1 cellular context compared by ENCODE assay signal in the genomic region with DNA sequence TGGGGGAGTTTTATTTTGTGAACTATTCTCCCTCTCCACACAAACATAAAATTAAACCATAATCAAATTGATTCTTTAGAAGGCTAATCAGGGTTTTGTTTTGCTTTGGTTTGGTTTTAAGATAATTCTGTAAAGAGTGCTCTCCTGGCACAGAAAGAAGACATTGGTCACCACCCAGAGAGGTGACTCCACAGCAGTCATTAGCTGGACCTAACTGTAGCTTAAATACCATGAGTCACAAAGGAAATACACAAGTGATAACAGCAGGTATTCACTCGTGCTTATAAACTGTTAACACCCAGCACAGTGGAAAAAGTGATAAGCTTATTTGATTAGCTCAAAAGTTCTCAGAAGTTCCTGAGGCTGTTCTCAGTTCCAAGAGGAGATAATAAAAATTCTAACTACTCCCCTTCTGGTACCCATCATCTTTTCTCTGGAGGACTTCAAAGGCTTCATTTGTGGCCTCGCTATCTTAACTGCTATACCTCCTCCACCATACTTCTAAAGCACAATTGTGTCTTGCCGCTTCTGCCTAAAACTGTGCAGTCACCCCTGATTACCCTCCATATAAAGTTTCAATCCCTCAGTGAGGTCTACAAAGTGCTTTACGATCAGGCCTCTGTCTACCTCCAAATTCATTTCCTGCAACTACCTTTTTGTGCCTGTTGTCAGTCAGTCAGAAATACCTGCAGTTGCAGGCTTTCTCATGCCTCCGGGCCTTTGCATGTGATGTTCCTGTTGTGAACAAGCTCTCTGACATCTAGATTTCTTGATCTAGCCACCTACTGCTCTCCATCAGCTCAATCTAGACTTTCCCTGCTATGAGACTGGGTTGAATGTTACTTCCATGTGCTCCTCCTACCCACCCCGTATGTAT.
A peak's percentile ranks its signal among the peaks of the same experiment; 100 is the strongest.
TF ChIP-seq lines count a peak whose summit lies in the region.

No MANE protein-coding gene starts in this region.

TF ChIP-seq in K562, 482 proteins besides CTCF, POLR2A, EP300 and RAD21 (continued from another document and continues in another):
- TF ChIP-seq CHD4 (IDR thresholded peaks at IDR 0.05; ENCODE audit: insufficient read depth, insufficient replicate concordance, low read depth, low read length, poor library complexity, severe bottlenecking), result no peak
- TF ChIP-seq ZNF696 (CRISPR knock-in tag; conservative IDR thresholded peaks at IDR 0.05), result no peak
- no peak for TF ChIP-seq SMC3 (conservative IDR thresholded peaks at IDR 0.05; ENCODE audit: insufficient read depth, low read depth, low read length)
- no peak for TF ChIP-seq MAZ (CRISPR knock-in tag; conservative IDR thresholded peaks at IDR 0.05 in 1 of 2, IDR thresholded peaks at IDR 0.05 in 1 of 2)
- TF ChIP-seq ZC3H8 (IDR thresholded peaks at IDR 0.05), result no peak
- TF ChIP-seq NR4A1 (CRISPR knock-in tag; IDR thresholded peaks at IDR 0.05), result no peak
- TF ChIP-seq NR4A1 (tag; IDR thresholded peaks at IDR 0.05), result no peak
- peak; percentile 97 for TF ChIP-seq SOX6 (IDR thresholded peaks at IDR 0.05)
- TF ChIP-seq CAMTA2 (CRISPR knock-in tag; conservative IDR thresholded peaks at IDR 0.05), result no peak
- TF ChIP-seq KDM5B (IDR thresholded peaks at IDR 0.05; ENCODE audit: insufficient replicate concordance, low read depth, low read length), result no peak
- no peak for TF ChIP-seq SETDB1 (IDR thresholded peaks at IDR 0.05; ENCODE audit: low read length)
- TF ChIP-seq HDAC1 (IDR thresholded peaks at IDR 0.05), result peak; percentile 12 to 48; a peak in 2 of 4 replicates
- TF ChIP-seq MGA (IDR thresholded peaks at IDR 0.05), result no peak
- TF ChIP-seq PHB (CRISPR knock-in tag; IDR thresholded peaks at IDR 0.05), result no peak
- TF ChIP-seq ZNF668 (CRISPR knock-in tag; IDR thresholded peaks at IDR 0.05), result no peak
- no peak for TF ChIP-seq PCBP2 (IDR thresholded peaks at IDR 0.05; ENCODE audit: low read depth, low read length, poor library complexity, severe bottlenecking)
- 0 out of 2 replicates have a peak, but pooled peaks have one; percentile 7 for TF ChIP-seq ESRRA (IDR thresholded peaks at IDR 0.05; ENCODE audit: borderline replicate concordance, low read depth)
- TF ChIP-seq ZNF143 (CRISPR knock-in tag; IDR thresholded peaks at IDR 0.05), result no peak
- no peak for TF ChIP-seq ZNF511 (CRISPR knock-in tag; IDR thresholded peaks at IDR 0.05)
- TF ChIP-seq, protein P1, sequence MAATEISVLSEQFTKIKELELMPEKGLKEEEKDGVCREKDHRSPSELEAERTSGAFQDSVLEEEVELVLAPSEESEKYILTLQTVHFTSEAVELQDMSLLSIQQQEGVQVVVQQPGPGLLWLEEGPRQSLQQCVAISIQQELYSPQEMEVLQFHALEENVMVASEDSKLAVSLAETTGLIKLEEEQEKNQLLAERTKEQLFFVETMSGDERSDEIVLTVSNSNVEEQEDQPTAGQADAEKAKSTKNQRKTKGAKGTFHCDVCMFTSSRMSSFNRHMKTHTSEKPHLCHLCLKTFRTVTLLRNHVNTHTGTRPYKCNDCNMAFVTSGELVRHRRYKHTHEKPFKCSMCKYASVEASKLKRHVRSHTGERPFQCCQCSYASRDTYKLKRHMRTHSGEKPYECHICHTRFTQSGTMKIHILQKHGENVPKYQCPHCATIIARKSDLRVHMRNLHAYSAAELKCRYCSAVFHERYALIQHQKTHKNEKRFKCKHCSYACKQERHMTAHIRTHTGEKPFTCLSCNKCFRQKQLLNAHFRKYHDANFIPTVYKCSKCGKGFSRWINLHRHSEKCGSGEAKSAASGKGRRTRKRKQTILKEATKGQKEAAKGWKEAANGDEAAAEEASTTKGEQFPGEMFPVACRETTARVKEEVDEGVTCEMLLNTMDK (IDR thresholded peaks at IDR 0.05; ENCODE audit: borderline replicate concordance, insufficient read depth, low read depth, low read length, poor library complexity, severe bottlenecking), result no peak
- TF ChIP-seq ZNF699 (CRISPR knock-in tag; IDR thresholded peaks at IDR 0.05; ENCODE audit: insufficient replicate concordance), result no peak
- no peak for TF ChIP-seq HMG20B (CRISPR knock-in tag; IDR thresholded peaks at IDR 0.05)
- TF ChIP-seq ATF1 (CRISPR knock-in tag; IDR thresholded peaks at IDR 0.05), result no peak
- TF ChIP-seq ATF1 (tag; IDR thresholded peaks at IDR 0.05), result no peak
- no peak for TF ChIP-seq TBP (optimal IDR thresholded peaks at IDR 0.05; ENCODE audit: low read depth, low read length)
- no peak for TF ChIP-seq BCLAF1 (IDR thresholded peaks at IDR 0.05; ENCODE audit: borderline replicate concordance in 1 of 2, control insufficient read depth in 1 of 2, low read depth in 2 of 2, low read length in 1 of 2)
- TF ChIP-seq NFE2L1 (tag; IDR thresholded peaks at IDR 0.05; ENCODE audit: borderline replicate concordance, low read depth), result no peak
- no peak for TF ChIP-seq SIN3B (IDR thresholded peaks at IDR 0.05; ENCODE audit: low read depth)
- TF ChIP-seq BRD9 (IDR thresholded peaks at IDR 0.05; ENCODE audit: low read depth, partially characterized antibody), result no peak
- TF ChIP-seq PPARD (CRISPR knock-in tag; IDR thresholded peaks at IDR 0.05), result no peak
- TF ChIP-seq ZNF830 (CRISPR knock-in tag; IDR thresholded peaks at IDR 0.05), result no peak
- TF ChIP-seq, protein P2, sequence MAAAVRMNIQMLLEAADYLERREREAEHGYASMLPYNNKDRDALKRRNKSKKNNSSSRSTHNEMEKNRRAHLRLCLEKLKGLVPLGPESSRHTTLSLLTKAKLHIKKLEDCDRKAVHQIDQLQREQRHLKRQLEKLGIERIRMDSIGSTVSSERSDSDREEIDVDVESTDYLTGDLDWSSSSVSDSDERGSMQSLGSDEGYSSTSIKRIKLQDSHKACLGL (CRISPR knock-in tag; IDR thresholded peaks at IDR 0.05; ENCODE audit: borderline replicate concordance, poor library complexity, severe bottlenecking), result no peak
- TF ChIP-seq ZNF561 (CRISPR knock-in tag; conservative IDR thresholded peaks at IDR 0.05), result no peak
- no peak for TF ChIP-seq MEF2D (tag; conservative IDR thresholded peaks at IDR 0.05; ENCODE audit: low read depth)
- TF ChIP-seq CHD2 (IDR thresholded peaks at IDR 0.05; ENCODE audit: low read depth, low read length), result no peak
- TF ChIP-seq, protein P3, sequence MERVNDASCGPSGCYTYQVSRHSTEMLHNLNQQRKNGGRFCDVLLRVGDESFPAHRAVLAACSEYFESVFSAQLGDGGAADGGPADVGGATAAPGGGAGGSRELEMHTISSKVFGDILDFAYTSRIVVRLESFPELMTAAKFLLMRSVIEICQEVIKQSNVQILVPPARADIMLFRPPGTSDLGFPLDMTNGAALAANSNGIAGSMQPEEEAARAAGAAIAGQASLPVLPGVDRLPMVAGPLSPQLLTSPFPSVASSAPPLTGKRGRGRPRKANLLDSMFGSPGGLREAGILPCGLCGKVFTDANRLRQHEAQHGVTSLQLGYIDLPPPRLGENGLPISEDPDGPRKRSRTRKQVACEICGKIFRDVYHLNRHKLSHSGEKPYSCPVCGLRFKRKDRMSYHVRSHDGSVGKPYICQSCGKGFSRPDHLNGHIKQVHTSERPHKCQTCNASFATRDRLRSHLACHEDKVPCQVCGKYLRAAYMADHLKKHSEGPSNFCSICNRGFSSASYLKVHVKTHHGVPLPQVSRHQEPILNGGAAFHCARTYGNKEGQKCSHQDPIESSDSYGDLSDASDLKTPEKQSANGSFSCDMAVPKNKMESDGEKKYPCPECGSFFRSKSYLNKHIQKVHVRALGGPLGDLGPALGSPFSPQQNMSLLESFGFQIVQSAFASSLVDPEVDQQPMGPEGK (CRISPR knock-in tag; IDR thresholded peaks at IDR 0.05; ENCODE audit: borderline replicate concordance), result no peak
- TF ChIP-seq STAT5A (IDR thresholded peaks at IDR 0.05; ENCODE audit: borderline replicate concordance, low read length), result peak; percentile 82
